Comparison of ENCODE assay signal across 24 cellular contexts in the genomic region with DNA sequence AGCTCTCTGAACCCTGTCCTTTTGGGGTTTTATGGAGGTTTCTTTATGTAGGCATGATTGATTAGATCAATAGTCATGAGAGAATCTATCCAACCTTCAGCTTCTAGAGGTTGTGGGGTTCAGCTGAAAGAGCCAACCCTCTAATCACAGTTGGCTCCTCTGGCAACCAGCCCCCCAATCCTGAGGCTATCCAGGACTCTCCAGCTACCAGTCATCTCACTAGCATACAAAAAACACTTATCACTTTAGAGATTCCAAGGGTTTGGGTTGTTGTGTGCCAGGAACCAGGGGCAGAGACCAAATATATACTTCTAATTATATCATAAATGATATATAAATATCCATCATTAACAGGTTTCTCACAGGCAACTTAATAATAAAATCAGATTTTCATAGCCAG.
"Had no signal": no experiment of that assay in that cellular context is flagged by ENCODE, and none has a peak within 500 bp of the region (broad histone marks: within the 10 kb centered on the region; RNA-seq: fewer than 3 reads in every experiment).

No MANE protein-coding gene starts in this region.

- H3K9me3 Mint-ChIP-seq: activated naive CD4-positive, alpha-beta T cell treated with anti-CD3 and anti-CD28 coated beads, Interleukin-2, amount 10 ng/mL, durations not matched to agents 7 days and 5 days had no signal

- H3K4me3 Mint-ChIP-seq: activated CD4-positive, alpha-beta memory T cell treated with anti-CD3 and anti-CD28 coated beads, Interleukin-2, amount 10 ng/mL, durations not matched to agents 7 days and 5 days; activated CD4-positive, alpha-beta T cell treated with anti-CD3 and anti-CD28 coated beads, Interleukin-2, amount 10 ng/mL, durations not matched to agents 7 days and 5 days; activated naive CD4-positive, alpha-beta T cell treated with anti-CD3 and anti-CD28 coated beads, Interleukin-2, amount 10 ng/mL, durations not matched to agents 7 days and 5 days; activated naive CD8-positive, alpha-beta T cell treated with anti-CD3 and anti-CD28 coated beads, Interleukin-2, amount 10 ng/mL, durations not matched to agents 7 days and 5 days; activated T-cell treated with anti-CD3 and anti-CD28 coated beads, Interleukin-2, amount 50 U/mL, for 24 hours; activated T-cell treated with anti-CD3 and anti-CD28 coated beads, Interleukin-2, amount 50 U/mL, for 72 hours; brain; central memory CD8-positive, alpha-beta T cell; dendritic cell treated with granulocyte-macrophage colony-stimulating factor and Interleukin-4, amounts not matched to agents 40 ng/mL and 50 ng/mL, for 4 days; endodermal cell had no signal

- H3K27ac Mint-ChIP-seq: activated CD4-positive, alpha-beta memory T cell treated with anti-CD3 and anti-CD28 coated beads, Interleukin-2, amount 10 ng/mL, durations not matched to agents 7 days and 5 days; activated CD4-positive, alpha-beta T cell treated with anti-CD3 and anti-CD28 coated beads, Interleukin-2, amount 10 ng/mL, durations not matched to agents 7 days and 5 days; activated naive CD4-positive, alpha-beta T cell treated with anti-CD3 and anti-CD28 coated beads, Interleukin-2, amount 10 ng/mL, durations not matched to agents 7 days and 5 days; activated naive CD4-positive, alpha-beta T cell treated with anti-CD3 and anti-CD28 coated beads, Interleukin-2, amount 50 U/mL, for 72 hours; activated naive CD8-positive, alpha-beta T cell treated with anti-CD3 and anti-CD28 coated beads, Interleukin-2, amount 10 ng/mL, durations not matched to agents 7 days and 5 days; activated T-cell treated with anti-CD3 and anti-CD28 coated beads, Interleukin-2, amount 50 U/mL, for 24 hours; activated T-cell treated with anti-CD3 and anti-CD28 coated beads, Interleukin-2, amount 50 U/mL, for 72 hours; brain; dendritic cell treated with granulocyte-macrophage colony-stimulating factor and Interleukin-4, amounts not matched to agents 40 ng/mL and 50 ng/mL, for 4 days; endodermal cell had no signal

- H3K36me3 Mint-ChIP-seq: activated naive CD4-positive, alpha-beta T cell treated with anti-CD3 and anti-CD28 coated beads, Interleukin-2, amount 10 ng/mL, durations not matched to agents 7 days and 5 days had no signal

- DNase-seq: activated CD4-positive, alpha-beta memory T cell treated with anti-CD3 and anti-CD28 coated beads, Interleukin-2, amount 10 ng/mL, durations not matched to agents 7 days and 5 days; activated CD4-positive, alpha-beta T cell treated with anti-CD3 and anti-CD28 coated beads for 1 hour; activated CD4-positive, alpha-beta T cell treated with anti-CD3 and anti-CD28 coated beads for 4 hours; activated CD4-positive, alpha-beta T cell treated with anti-CD3 and anti-CD28 coated beads, Interleukin-2, amount 10 ng/mL, durations not matched to agents 7 days and 5 days; activated CD4-positive, alpha-beta T cell treated with anti-CD3 and anti-CD28 coated beads, Interleukin-2, amount 50 U/mL, for 4 hours; activated CD8-positive, alpha-beta memory T cell treated with anti-CD3 and anti-CD28 coated beads, Interleukin-2, amount 50 U/mL, for 48 hours; activated gamma-delta T cell; activated naive CD4-positive, alpha-beta T cell; activated naive CD4-positive, alpha-beta T cell treated with anti-CD3 and anti-CD28 coated beads, Interleukin-2, amount 10 ng/mL, durations not matched to agents 7 days and 5 days; activated naive CD8-positive, alpha-beta T cell treated with anti-CD3 and anti-CD28 coated beads, Interleukin-2, amount 10 ng/mL, durations not matched to agents 7 days and 5 days; activated T-cell treated with anti-CD3 and anti-CD28 coated beads for 4 hours; activated T-cell treated with anti-CD3 and anti-CD28 coated beads, Interleukin-2, amount 50 U/mL, for 24 hours; activated T-cell treated with anti-CD3 and anti-CD28 coated beads, Interleukin-2, amount 50 U/mL, for 72 hours; dorsolateral prefrontal cortex; effector memory CD4-positive, alpha-beta T cell; endodermal cell; foreskin fibroblast; head of caudate nucleus; T-helper 2 cell had no signal

- H3K27me3 Mint-ChIP-seq: activated CD4-positive, alpha-beta memory T cell treated with anti-CD3 and anti-CD28 coated beads, Interleukin-2, amount 10 ng/mL, durations not matched to agents 7 days and 5 days; activated CD4-positive, alpha-beta T cell treated with anti-CD3 and anti-CD28 coated beads, Interleukin-2, amount 10 ng/mL, durations not matched to agents 7 days and 5 days; activated naive CD4-positive, alpha-beta T cell treated with anti-CD3 and anti-CD28 coated beads, Interleukin-2, amount 10 ng/mL, durations not matched to agents 7 days and 5 days; activated naive CD8-positive, alpha-beta T cell treated with anti-CD3 and anti-CD28 coated beads, Interleukin-2, amount 10 ng/mL, durations not matched to agents 7 days and 5 days; activated T-cell treated with anti-CD3 and anti-CD28 coated beads, Interleukin-2, amount 50 U/mL, for 24 hours; brain; central memory CD8-positive, alpha-beta T cell; dendritic cell treated with granulocyte-macrophage colony-stimulating factor and Interleukin-4, amounts not matched to agents 40 ng/mL and 50 ng/mL, for 4 days had no signal

- H3K4me1 Mint-ChIP-seq: activated CD4-positive, alpha-beta memory T cell treated with anti-CD3 and anti-CD28 coated beads, Interleukin-2, amount 10 ng/mL, durations not matched to agents 7 days and 5 days; activated CD4-positive, alpha-beta T cell treated with anti-CD3 and anti-CD28 coated beads, Interleukin-2, amount 10 ng/mL, durations not matched to agents 7 days and 5 days; activated naive CD4-positive, alpha-beta T cell treated with anti-CD3 and anti-CD28 coated beads, Interleukin-2, amount 10 ng/mL, durations not matched to agents 7 days and 5 days; activated naive CD8-positive, alpha-beta T cell treated with anti-CD3 and anti-CD28 coated beads, Interleukin-2, amount 10 ng/mL, durations not matched to agents 7 days and 5 days had no signal

- ATAC-seq: activated naive CD4-positive, alpha-beta T cell treated with anti-CD3 and anti-CD28 coated beads, Interleukin-2, amount 50 U/mL, for 72 hours; activated T-cell treated with anti-CD3 and anti-CD28 coated beads, Interleukin-2, amount 50 U/mL, for 72 hours; esophagus mucosa had no signal
